In genomic region chr1:229004227-229004833, GRCh38 we compare ENCODE assay signal across 18 cellular contexts.
DNase-seq lines count a peak whose midpoint lies in the region; ATAC-seq, FAIRE-seq and TF ChIP-seq lines count a peak whose summit lies in the region.
"Had no signal": no experiment of that assay in that cellular context is flagged by ENCODE, and none has a peak within 500 bp of the region (broad histone marks: within the 10 kb centered on the region; RNA-seq: fewer than 3 reads in every experiment).

No MANE protein-coding gene starts in this region.

- H3K9me3 ChIP-seq in Loucy (ENCODE audit: insufficient read depth, low read depth, low read length), result no peaks in the 10 kb centered on the region
- no peaks in the 10 kb centered on the region for H3K9me3 ChIP-seq in K562 (replicated peaks; ENCODE audit: control insufficient read depth, insufficient read depth, low read depth, low read length)
- H3K9me3 ChIP-seq in hepatocyte (ENCODE audit: low read depth), result no peaks in the 10 kb centered on the region

- POLR2A ChIA-PET in K562 (lab: Yijun Ruan, JAX), result interaction anchor here (0.6 to 1.1 kb wide), 5 partner anchors 9 to 1422 kb away, joined by 3 to 4 read pairs (median 3); partner anchors contain the start of gene PGBD5
- POLR2A ChIA-PET in GM10248 (lab: Yijun Ruan, JAX), result no interaction called here

- TF ChIP-seq EP300 in K562 (IDR thresholded peaks at IDR 0.05; ENCODE audit: low read length), result peak; percentile 71; the same call in 1 of the 2 replicates

- CTCF ChIA-PET in K562 (lab: Yijun Ruan, JAX; ENCODE audit: low intra/inter-chr PET ratio) (no interaction called here), GM10248 (lab: Yijun Ruan, JAX) (no interaction called here)

- DNase-seq in K562 (ENCODE audit: extremely low read depth in 1 of 4, low spot score in 3 of 4), result peak; percentile 66 to 85 (median 74)
- no peak for DNase-seq in hepatocyte (ENCODE audit: low spot score)
- DNase-seq in DMS 273 treated with DMSO at 0.1 percent for 48 hours (lab: John Stamatoyannopoulos, UW), result no peak
- DNase-seq in GM10248 (ENCODE audit: extremely low spot score), result no peak
- no peak for DNase-seq in MV-4-11 (lab: John Stamatoyannopoulos, UW)
- DNase-seq: AML-193, MM.1S, NCI-H1105 treated with DMSO at 0.1 percent for 48 hours, NCI-H187 treated with DMSO at 0.1 percent for 48 hours, NCI-H2171 treated with DMSO at 0.1 percent for 48 hours, NCI-H510A had no signal

- ATAC-seq in K562, result peak; percentile 71
- ATAC-seq: GM12878 had no signal

- H3K4me2 ChIP-seq in Loucy (ENCODE audit: low read depth, low read length, poor library complexity, severe bottlenecking), result no peak overlapping the region
- H3K4me2 ChIP-seq in K562 (ENCODE audit: insufficient read depth, low read length), result peak overlapping the region; percentile 70
- H3K4me2 ChIP-seq in hepatocyte, result no peak overlapping the region
- H3K4me2 ChIP-seq: KMS-11 had no signal

- H3K27me3 ChIP-seq in Loucy (ENCODE audit: insufficient read depth, low read length, poor library complexity, severe bottlenecking), result no peaks in the 10 kb centered on the region
- H3K27me3 ChIP-seq in K562 (ENCODE audit: control insufficient read depth in 2 of 2, insufficient read depth in 2 of 2, low read length in 2 of 2), result peaks cover 5 to 27% of the 10 kb centered on the region in 2 experiments; a peak in 3 of 5 replicates
- no peaks in the 10 kb centered on the region for H3K27me3 ChIP-seq in hepatocyte

- no peak overlapping the region for H3K27ac ChIP-seq in K562 (ENCODE audit: extremely low read depth, low read depth, low read length)
- peak overlapping the region; percentile 21 for H3K27ac ChIP-seq in hepatocyte
- peak overlapping the region; percentile 93 for H3K27ac ChIP-seq in temporal lobe (ENCODE audit: low read depth, low read length)
- H3K27ac ChIP-seq: KMS-11 had no signal

- 3% methylated on average over 12 of the region's 12 CpGs for WGBS in K562 (ENCODE audit: insufficient coverage, low coverage, missing lambda C conversion rate)
- 95% methylated on average over 12 of the region's 12 CpGs for WGBS in hepatocyte (ENCODE audit: low lambda C conversion rate, missing lambda C conversion rate)

- H3K9ac ChIP-seq in Loucy (ENCODE audit: low read depth, low read length, poor library complexity, severe bottlenecking), result no peak overlapping the region
- H3K9ac ChIP-seq in K562 (ENCODE audit: insufficient read depth in 1 of 2, low read depth in 2 of 2, low read length in 2 of 2), result no peak overlapping the region
- H3K9ac ChIP-seq: KMS-11 had no signal

- no peaks in the 10 kb centered on the region for H3K36me3 ChIP-seq in Loucy (ENCODE audit: insufficient read depth, low read length)
- H3K36me3 ChIP-seq in K562 (ENCODE audit: control insufficient read depth, insufficient read depth, low read length), result no peaks in the 10 kb centered on the region
- no peaks in the 10 kb centered on the region for H3K36me3 ChIP-seq in hepatocyte (replicated peaks; ENCODE audit: insufficient read depth, low read depth)

- intact Hi-C loops in K562 (cut with micrococcal nuclease), result no loop called here

- in situ Hi-C loops in K562 (cut with MboI), result no loop called here

- no peaks in the 10 kb centered on the region for H3K9me1 ChIP-seq in K562 (ENCODE audit: control insufficient read depth, insufficient read depth, low read length)

- H3K79me2 ChIP-seq in Loucy (ENCODE audit: insufficient read depth, low read length), result no peaks in the 10 kb centered on the region
- H3K79me2 ChIP-seq in K562 (ENCODE audit: control insufficient read depth, insufficient read depth, low read length), result no peaks in the 10 kb centered on the region
- no peaks in the 10 kb centered on the region for H3K79me2 ChIP-seq in hepatocyte

- no peaks in the 10 kb centered on the region for H4K20me1 ChIP-seq in Loucy (ENCODE audit: insufficient read depth, low read length, poor library complexity, severe bottlenecking)
- no peaks in the 10 kb centered on the region for H4K20me1 ChIP-seq in K562 (replicated peaks; ENCODE audit: control insufficient read depth, insufficient read depth, low read length)
- no peaks in the 10 kb centered on the region for H4K20me1 ChIP-seq in hepatocyte (ENCODE audit: insufficient read depth, poor library complexity, severe bottlenecking)

- no TSS peak for BruUV-seq in K562 (replicated peaks; lab: Mats Ljungman, UMichigan)

- H3K9me2 ChIP-seq in Loucy (replicated peaks; ENCODE audit: low read depth, low read length), result no peaks in the 10 kb centered on the region
- H3K9me2 ChIP-seq in hepatocyte (replicated peaks; ENCODE audit: insufficient read depth), result no peaks in the 10 kb centered on the region

- no peak for TF ChIP-seq RAD21 in K562 (CRISPR knock-in tag; conservative IDR thresholded peaks at IDR 0.05 in 1 of 2, IDR thresholded peaks at IDR 0.05 in 1 of 2)

- FAIRE-seq in K562 (lab: Jason Lieb, UNC), result peak; percentile 78
- FAIRE-seq: GM12878, GM18507, GM19239, RCC 7860 had no signal

- H3K4me3 ChIP-seq in Loucy (ENCODE audit: low read length, poor library complexity, severe bottlenecking) (no peak overlapping the region), K562 (no peak overlapping the region), hepatocyte (no peak overlapping the region)
- H3K4me3 ChIP-seq: GM12878 had no signal

- H3F3A ChIP-seq in Loucy (ENCODE audit: low read depth), result no peaks in the 10 kb centered on the region

- H2AFZ ChIP-seq in Loucy (ENCODE audit: low read length), result 0 out of 2 replicates have a peak overlapping the region, but pooled peaks have one; percentile 24
- H2AFZ ChIP-seq in K562 (ENCODE audit: low read depth, low read length), result peak overlapping the region; percentile 87
- no peak overlapping the region for H2AFZ ChIP-seq in hepatocyte

- TF ChIP-seq CTCF in Loucy (conservative IDR thresholded peaks at IDR 0.05; ENCODE audit: low read length) (no peak), K562 (IDR thresholded peaks at IDR 0.05 in 2 of 3, conservative IDR thresholded peaks at IDR 0.05 in 1 of 3; ENCODE audit: insufficient read depth in 2 of 3, low read depth in 1 of 3, low read length in 3 of 3) (no peak), hepatocyte (IDR thresholded peaks at IDR 0.05; ENCODE audit: poor library complexity) (no peak), GM10248 (IDR thresholded peaks at IDR 0.05; ENCODE audit: control extremely low read depth, extremely low read depth, low read depth, missing control alignments) (no peak)

- no peak for TF ChIP-seq POLR2A in K562 (conservative IDR thresholded peaks at IDR 0.05)

- H3K4me1 ChIP-seq in Loucy (ENCODE audit: insufficient read depth, low read length, poor library complexity, severe bottlenecking) (peaks cover 15% of the 10 kb centered on the region), K562 (replicated peaks in 1 of 2; ENCODE audit: control insufficient read depth in 2 of 2, insufficient read depth in 2 of 2, low read length in 2 of 2) (peaks cover 7 to 25% of the 10 kb centered on the region in 2 experiments; a peak in 4 of 5 replicates), hepatocyte (ENCODE audit: insufficient read depth) (peaks cover 13% of the 10 kb centered on the region)

TF ChIP-seq in K562, 482 proteins besides CTCF, POLR2A, EP300 and RAD21 (continues in another document):
- TF ChIP-seq NKRF (IDR thresholded peaks at IDR 0.05; ENCODE audit: borderline replicate concordance) (no peak), CBX3 (IDR thresholded peaks at IDR 0.05; ENCODE audit: borderline replicate concordance in 1 of 2, low read length in 2 of 2) (peak in 1 of 2 experiments; percentile 15; a peak in 1 of 3 replicates), NEUROD1 (IDR thresholded peaks at IDR 0.05; ENCODE audit: borderline replicate concordance, low read depth, low read length, partially characterized antibody) (peak; percentile 21), NCOA1 (IDR thresholded peaks at IDR 0.05; ENCODE audit: low read depth) (peak; percentile 29; the same call in 1 of the 2 replicates), SOX6 (IDR thresholded peaks at IDR 0.05) (peak; percentile 14; the same call in 1 of the 2 replicates), TCF3 (CRISPR knock-in tag; IDR thresholded peaks at IDR 0.05) (peak; percentile 87), JUND (IDR thresholded peaks at IDR 0.05; ENCODE audit: borderline replicate concordance, low read depth, low read length) (no peak), JUND (tag; IDR thresholded peaks at IDR 0.05; ENCODE audit: borderline replicate concordance, low read depth, low read length) (peak; percentile 28; the same call in 1 of the 3 replicates), SIN3A (IDR thresholded peaks at IDR 0.05; ENCODE audit: borderline replicate concordance in 2 of 2, control insufficient read depth in 1 of 2, low read depth in 2 of 2, low read length in 2 of 2) (no peak), TAF1 (IDR thresholded peaks at IDR 0.05; ENCODE audit: control insufficient read depth, extremely low read depth, insufficient read depth, low read length, severe bottlenecking) (peak; percentile 20), SMARCA4 (IDR thresholded peaks at IDR 0.05) (peak; percentile 87), CBFA2T3 (IDR thresholded peaks at IDR 0.05) (peak; percentile 92)

Comparison
In these comparisons a context has a peak if more than half of its experiments do, and no peak if none do; other contexts are left out.
1. DNase-seq: peak in K562 (4 of 4); none in hepatocyte (single experiment), DMS 273 treated with DMSO at 0.1 percent for 48 hours (single experiment), GM10248 (single experiment) and MV-4-11 (single experiment).